Comparison of ENCODE assay signal across 8 cellular contexts in the genomic region with DNA sequence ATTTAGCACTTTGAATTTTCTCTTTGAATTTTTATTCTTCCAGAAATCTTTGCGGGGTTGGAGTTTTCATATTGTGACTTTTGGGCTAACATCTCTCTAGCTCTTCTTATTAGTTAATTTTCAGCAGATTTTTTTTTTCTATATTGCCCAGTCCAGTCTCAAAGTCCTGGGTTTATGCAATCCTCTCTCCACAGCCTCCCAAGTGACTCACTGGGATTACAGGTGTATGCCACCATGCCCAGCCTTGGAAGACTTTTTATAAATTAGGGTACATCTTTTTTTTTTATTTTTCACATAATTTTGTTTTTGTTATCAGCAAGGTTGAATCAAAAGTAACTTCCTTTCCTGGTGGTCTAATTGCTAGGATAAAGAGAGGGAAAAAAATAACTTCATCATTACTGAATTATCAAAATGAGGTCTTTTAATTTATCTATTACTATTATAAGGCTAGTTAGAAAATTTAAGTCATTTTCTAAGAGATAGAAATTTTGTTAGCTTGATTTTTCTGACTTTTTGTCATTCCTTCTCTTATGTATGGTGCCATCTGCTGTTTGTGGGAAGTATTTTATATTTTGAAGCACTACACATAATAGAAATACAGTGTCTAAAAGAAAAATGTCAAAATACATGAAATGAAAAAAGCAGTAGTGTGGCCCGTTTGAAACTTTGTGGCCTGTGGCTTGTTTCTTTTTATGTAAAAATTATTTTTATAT.
DNase-seq lines count a peak whose midpoint lies in the region; ATAC-seq, FAIRE-seq and TF ChIP-seq lines count a peak whose summit lies in the region.

No MANE protein-coding gene starts in this region.

- WGBS in sigmoid colon, 2 donors: 49 to 67% methylated on average over 2 of the region's 2 CpGs

- H3K27ac ChIP-seq in sigmoid colon: no peak overlapping the region

- DNase-seq in NCI-H146 (lab: John Stamatoyannopoulos, UW) (peak; percentile 14), NCI-H146 treated with DMSO at 0.1 percent for 48 hours (lab: John Stamatoyannopoulos, UW; ENCODE audit: unreplicated experiment) (no peak), NCI-H2227 treated with DMSO at 0.1 percent for 48 hours (lab: John Stamatoyannopoulos, UW) (peak; percentile 25), sigmoid colon (no peak), HuH-7 (ENCODE audit: low spot score) (no peak)

- H3K36me3 ChIP-seq in sigmoid colon: no peaks in the 10 kb centered on the region

- FAIRE-seq in endometrium (lab: Jason Lieb, UNC): peak; percentile 94

- TF ChIP-seq EP300 in sigmoid colon (IDR thresholded peaks at IDR 0.05): no peak

- peak in 3 of 4 experiments; percentile 13 to 31 (median 26) for TF ChIP-seq CTCF in sigmoid colon (IDR thresholded peaks at IDR 0.05)

- no peak for TF ChIP-seq POLR2A in sigmoid colon (IDR thresholded peaks at IDR 0.05)

- H3K4me3 ChIP-seq in sigmoid colon: no peak overlapping the region

- H3K27me3 ChIP-seq in sigmoid colon: no peaks in the 10 kb centered on the region

- H3K4me1 ChIP-seq in sigmoid colon: peaks cover 0 to 3% (median 0%) of the 10 kb centered on the region in 4 donors

- H3K9me3 ChIP-seq in sigmoid colon: no peaks in the 10 kb centered on the region

- ATAC-seq in GM21528 (IDR thresholded peaks at IDR 0.05; ENCODE audit: low FRiP score, unreplicated experiment) (no peak), HG02884 (IDR thresholded peaks at IDR 0.05; ENCODE audit: unreplicated experiment) (no peak)

- intact Hi-C loops in sigmoid colon (cut with DNase I): no loop called here

Comparison
In these comparisons a context has a peak if more than half of its experiments do, and no peak if none do; other contexts are left out.
1. DNase-seq: peak in NCI-H146 (single experiment) and NCI-H2227 treated with DMSO at 0.1 percent for 48 hours (single experiment); none in NCI-H146 treated with DMSO at 0.1 percent for 48 hours (single experiment), sigmoid colon (single experiment) and HuH-7 (single experiment).